In genomic region chr6:19749722-19750121, GRCh38 we compare ENCODE assay signal across 26 cellular contexts.
"Had no signal": no experiment of that assay in that cellular context is flagged by ENCODE, and none has a peak within 500 bp of the region (broad histone marks: within the 10 kb centered on the region; RNA-seq: fewer than 3 reads in every experiment).

No MANE protein-coding gene starts in this region.

- H3K27ac Mint-ChIP-seq: dendritic cell treated with granulocyte-macrophage colony-stimulating factor and Interleukin-4, amounts not matched to agents 40 ng/mL and 50 ng/mL, for 4 days; effector memory CD8-positive, alpha-beta T cell; endodermal cell had no signal

- H3K27ac ChIP-seq: colonic mucosa, epithelial cell of prostate, esophagus squamous epithelium, gastrocnemius medialis, heart right ventricle, left lung, lower lobe of right lung had no signal

- H3K27me3 ChIP-seq: colonic mucosa, esophagus squamous epithelium, gastrocnemius medialis, heart right ventricle, left lung had no signal

- ATAC-seq: effector memory CD8-positive, alpha-beta T cell; esophagus mucosa; gastrocnemius medialis; heart right ventricle; left cardiac atrium; left lung; left ventricle myocardium superior; lower lobe of right lung had no signal

- H3K27me3 Mint-ChIP-seq: dendritic cell treated with granulocyte-macrophage colony-stimulating factor and Interleukin-4, amounts not matched to agents 40 ng/mL and 50 ng/mL, for 4 days; effector memory CD8-positive, alpha-beta T cell had no signal

- H3K36me3 ChIP-seq: colonic mucosa, esophagus squamous epithelium, gastrocnemius medialis, heart right ventricle, left lung, lower lobe of right lung had no signal

- H3K9me3 Mint-ChIP-seq: dendritic cell treated with granulocyte-macrophage colony-stimulating factor and Interleukin-4, amounts not matched to agents 40 ng/mL and 50 ng/mL, for 4 days had no signal

- H3K9me3 ChIP-seq: colonic mucosa, esophagus squamous epithelium, gastrocnemius medialis, left lung, lower lobe of right lung had no signal

- H3K4me3 ChIP-seq: colonic mucosa, esophagus squamous epithelium, gastrocnemius medialis, heart right ventricle, left lung, lower lobe of right lung had no signal

- FAIRE-seq: endometrium, islet of Langerhans, keratinocyte had no signal

- H3K4me3 Mint-ChIP-seq: dendritic cell treated with granulocyte-macrophage colony-stimulating factor and Interleukin-4, amounts not matched to agents 40 ng/mL and 50 ng/mL, for 4 days; effector memory CD8-positive, alpha-beta T cell; endodermal cell had no signal

- DNase-seq: colonic mucosa; cortex of kidney; effector CD8-positive, alpha-beta T cell; effector memory CD8-positive, alpha-beta T cell; endodermal cell; erythroblast; esophagus squamous epithelium; foreskin fibroblast; foreskin melanocyte; gastrocnemius medialis; glutamatergic neuron; head of caudate nucleus; heart right ventricle; hippocampal formation; left cardiac atrium; left lung; left ventricle myocardium superior; lower lobe of right lung; mesenchymal stem cell; midbrain had no signal

- H3K4me1 ChIP-seq: colonic mucosa, esophagus squamous epithelium, gastrocnemius medialis, heart right ventricle, left lung, lower lobe of right lung had no signal
